In the genomic region with DNA sequence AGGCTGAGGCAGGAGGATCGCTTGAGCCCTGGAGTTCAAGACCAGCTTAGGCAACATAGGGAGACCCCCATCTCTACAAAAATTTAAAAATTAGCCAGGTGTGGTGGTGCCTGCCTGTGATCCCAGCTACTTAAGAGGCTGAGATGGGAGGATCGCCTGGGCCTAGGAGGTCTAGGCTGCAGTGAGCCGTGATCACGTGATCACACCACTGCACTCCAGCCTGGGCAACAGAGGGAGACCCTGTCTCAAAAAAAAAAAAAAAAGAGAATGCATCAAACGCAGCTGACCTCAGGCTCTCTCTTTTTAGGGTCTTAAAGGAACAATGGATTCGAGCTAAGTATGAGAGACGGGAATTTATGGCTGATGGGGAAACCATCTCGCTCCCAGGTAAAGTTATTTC, we compare ENCODE assay signal across 9 cellular contexts. TPM values are rescaled to one million over a fixed set of nuclear protein-coding genes. Genes with fewer than 3 reads are reported as not detected.
A peak's percentile ranks its signal among the peaks of the same experiment; 100 is the strongest.
DNase-seq lines count a peak whose midpoint lies in the region; ATAC-seq, FAIRE-seq and TF ChIP-seq lines count a peak whose summit lies in the region.
"Not testable (repeated sequence)": the region's sequence is repeated elsewhere in the genome, so short reads cannot be mapped to it uniquely, and the experiment has no call there.
"Had no signal": no experiment of that assay in that cellular context is flagged by ENCODE, and none has a peak within 500 bp of the region (broad histone marks: within the 10 kb centered on the region; RNA-seq: fewer than 3 reads in every experiment).

No MANE protein-coding gene starts in this region.

- not testable (repeated sequence) for TF ChIP-seq CTCF in K562 (IDR thresholded peaks at IDR 0.05 in 2 of 3, conservative IDR thresholded peaks at IDR 0.05 in 1 of 3; ENCODE audit: insufficient read depth in 2 of 3, low read depth in 1 of 3, low read length in 3 of 3); chondrocyte (IDR thresholded peaks at IDR 0.05); HepG2 (CRISPR knock-in tag; IDR thresholded peaks at IDR 0.05); neural crest cell (conservative IDR thresholded peaks at IDR 0.05)

- peaks cover 18 to 29% of the 10 kb centered on the region in 2 experiments; a peak in 3 of 5 replicates for H3K27me3 ChIP-seq in K562 (ENCODE audit: control insufficient read depth in 2 of 2, insufficient read depth in 2 of 2, low read length in 2 of 2)
- not testable (repeated sequence) for H3K27me3 ChIP-seq in HepG2 (ENCODE audit: control insufficient read depth in 1 of 2, insufficient read depth in 2 of 2, low read length in 2 of 2)

- not testable (repeated sequence) for TF ChIP-seq EP300 in K562 (IDR thresholded peaks at IDR 0.05; ENCODE audit: low read length); HepG2 (IDR thresholded peaks at IDR 0.05; ENCODE audit: low read depth in 2 of 2, low read length in 2 of 2); HepG2 (CRISPR knock-in tag; IDR thresholded peaks at IDR 0.05; ENCODE audit: borderline replicate concordance)

- not testable (repeated sequence) for DNase-seq in K562 (ENCODE audit: extremely low read depth in 1 of 4, low spot score in 3 of 4); HepG2 (ENCODE audit: low spot score); neural crest cell (ENCODE audit: low read depth, low spot score)
- DNase-seq in chondrocyte (ENCODE audit: low spot score) (peak; percentile 5), posterior vena cava (ENCODE audit: low spot score) (peak; percentile 37)

- CTCF ChIA-PET in K562 (lab: Yijun Ruan, JAX; ENCODE audit: low intra/inter-chr PET ratio); HepG2 (lab: Yijun Ruan, JAX; ENCODE audit: low intra/inter-chr PET ratio, low total read pairs): not testable (repeated sequence)

- H3K4me2 ChIP-seq in K562 (ENCODE audit: insufficient read depth, low read length); HepG2 (ENCODE audit: low read depth, low read length): not testable (repeated sequence)

- not testable (repeated sequence) for ATAC-seq in K562, HepG2

- H4K20me1 ChIP-seq in K562 (replicated peaks; ENCODE audit: control insufficient read depth, insufficient read depth, low read length); HepG2 (ENCODE audit: insufficient read depth, low read length): not testable (repeated sequence)

- TF ChIP-seq RAD21 in K562 (CRISPR knock-in tag; conservative IDR thresholded peaks at IDR 0.05 in 1 of 2, IDR thresholded peaks at IDR 0.05 in 1 of 2); HepG2 (CRISPR knock-in tag; IDR thresholded peaks at IDR 0.05): not testable (repeated sequence)

- H3K36me3 Mint-ChIP-seq in chondrocyte (ENCODE audit: low read depth); neural crest cell (ENCODE audit: low read depth): not testable (repeated sequence)

- H3K4me3 Mint-ChIP-seq in chondrocyte (ENCODE audit: unreplicated experiment); neural crest cell: not testable (repeated sequence)

- H3K9me3 Mint-ChIP-seq in chondrocyte (ENCODE audit: low read depth); neural crest cell: not testable (repeated sequence)

- not testable (repeated sequence) for H3K27ac Mint-ChIP-seq in chondrocyte (ENCODE audit: unreplicated experiment)
- H3K27ac Mint-ChIP-seq in neural crest cell (ENCODE audit: unreplicated experiment), result peak overlapping the region; percentile 57

- H3K9ac ChIP-seq in K562 (ENCODE audit: insufficient read depth in 1 of 2, low read depth in 2 of 2, low read length in 2 of 2); HepG2 (ENCODE audit: insufficient read depth, low read depth, low read length): not testable (repeated sequence)

- H2AFZ ChIP-seq in K562 (ENCODE audit: low read depth, low read length); HepG2 (ENCODE audit: low read length): not testable (repeated sequence)

- H3K4me3 ChIP-seq in K562; HepG2 (replicated peaks in 1 of 3; ENCODE audit: insufficient read depth in 1 of 3, low read depth in 2 of 3, low read length in 3 of 3): not testable (repeated sequence)

- H3K27me3 Mint-ChIP-seq in chondrocyte (ENCODE audit: low read depth), result not testable (repeated sequence)
- peaks cover 14% of the 10 kb centered on the region for H3K27me3 Mint-ChIP-seq in neural crest cell (ENCODE audit: low read depth)

- POLR2A ChIA-PET in K562 (lab: Yijun Ruan, JAX); HepG2 (lab: Yijun Ruan, JAX): not testable (repeated sequence)

- H3K9me3 ChIP-seq in K562 (replicated peaks; ENCODE audit: control insufficient read depth, insufficient read depth, low read depth, low read length); HepG2 (ENCODE audit: low read length): not testable (repeated sequence)

- not testable (repeated sequence) for H3K9me1 ChIP-seq in K562 (ENCODE audit: control insufficient read depth, insufficient read depth, low read length)

- 2% methylated on average over 5 of the region's 8 CpGs for WGBS in K562 (ENCODE audit: insufficient coverage, low coverage, missing lambda C conversion rate)
- 78% methylated on average over 8 of the region's 8 CpGs for WGBS in HepG2 (ENCODE audit: low lambda C conversion rate)

- intact Hi-C loops in K562 (cut with micrococcal nuclease); HepG2 (cut with micrococcal nuclease; ENCODE audit: unreplicated experiment); posterior vena cava (cut with DNase I): not testable (repeated sequence)

- not testable (repeated sequence) for H3K27ac ChIP-seq in K562 (ENCODE audit: extremely low read depth, low read depth, low read length); HepG2 (ENCODE audit: extremely low read length, insufficient read depth, low read length)

- not testable (repeated sequence) for TF ChIP-seq POLR2A in K562 (conservative IDR thresholded peaks at IDR 0.05); HepG2 (IDR thresholded peaks at IDR 0.05; ENCODE audit: insufficient read depth in 1 of 2, low read depth in 2 of 2, low read length in 2 of 2)

- H3K4me1 ChIP-seq in K562 (replicated peaks in 1 of 2; ENCODE audit: control insufficient read depth in 2 of 2, insufficient read depth in 2 of 2, low read length in 2 of 2), result not testable (repeated sequence)
- H3K4me1 ChIP-seq in HepG2 (ENCODE audit: insufficient read depth, low read length), result peaks cover 13% of the 10 kb centered on the region

- H3K4me1 Mint-ChIP-seq in chondrocyte (ENCODE audit: low read depth); neural crest cell: not testable (repeated sequence)

- BruUV-seq in K562 (replicated peaks; lab: Mats Ljungman, UMichigan); HepG2 (replicated peaks; lab: Mats Ljungman, UMichigan): not testable (repeated sequence)

- not testable (repeated sequence) for H3K36me3 ChIP-seq in K562 (ENCODE audit: control insufficient read depth, insufficient read depth, low read length); HepG2 (replicated peaks in 1 of 2; ENCODE audit: control insufficient read depth in 1 of 2, insufficient read depth in 2 of 2, low read length in 2 of 2)

- in situ Hi-C loops in K562 (cut with MboI); HepG2 (cut with HindIII; ENCODE audit: extremely low pct_ligation_motif_present, low pct_unique_long_range_greater_than_20kb): not testable (repeated sequence)

- H3K79me2 ChIP-seq in K562 (ENCODE audit: control insufficient read depth, insufficient read depth, low read length); HepG2 (ENCODE audit: insufficient read depth, low read length): not testable (repeated sequence)

- FAIRE-seq in K562 (lab: Jason Lieb, UNC); HepG2 (lab: Jason Lieb, UNC): not testable (repeated sequence)

RNA-seq across cellular contexts. Expression of gene ADAP2, which starts 9.8 kb away (rescaled TPM):
- not detected in 2 replicates for total RNA-seq in K562 (2011; cell fraction: chromatin; rRNA removed; ENCODE audit: low replicate concordance)
- total RNA-seq in K562 (2011; cell fraction: nucleolus; rRNA removed), result 1.5 TPM in 1 of 2 replicates, not detected in the other
- total RNA-seq in K562 (2011; cell fraction: nucleoplasm; rRNA removed), result 4.4 TPM in 1 of 2 replicates, not detected in the other
- total RNA-seq in K562 (2014; rRNA removed) (0.73 TPM in 1 of 2 replicates, not detected in the other), K562 (2014; rRNA removed; fragmentation: Illumina TruSeq; extraction: Trizol) (0.25 TPM in 1 of 2 replicates, not detected in the other), K562 (2015; rRNA removed; fragmentation: Illumina TruSeq; extraction: Trizol) (not detected in 2 replicates), K562 (2021) (0.20 and 0.58 TPM in 2 replicates), chondrocyte (0.32 to 1.3 TPM (median 0.64 TPM) in 3 replicates), HepG2 (2016; rRNA removed; fragmentation: Illumina TruSeq; extraction: Trizol) (0.51 and 0.73 TPM in 2 replicates), neural crest cell (1.7 and 2.2 TPM in 2 replicates), posterior vena cava (10 to 100 TPM; 18.8 to 28.1 TPM)
- polyA plus RNA-seq in K562 (2011; rRNA removed) (0.06 TPM in 1 of 2 replicates, not detected in the other), K562 (2014; fragmentation: Illumina TruSeq; extraction: Trizol) (not detected in 2 replicates), K562 (2014; fragmentation: Nextera tagmentation; extraction: Ambion mirVana) (not detected), K562 (2014; rRNA removed) (not detected in 2 replicates), HepG2 (2011; rRNA removed) (0.39 and 0.70 TPM in 2 replicates)
- 0.04 TPM in 1 of 2 replicates, not detected in the other for polyA plus RNA-seq in K562 (2011; cell fraction: cytosol; rRNA removed)
- 0.64 TPM in 1 of 2 replicates, not detected in the other for polyA plus RNA-seq in K562 (2011; cell fraction: nucleus; rRNA removed)
- 0.05 TPM in 1 of 2 replicates, not detected in the other for polyA plus RNA-seq in K562 (2012)
- polyA minus RNA-seq in K562 (2011; rRNA and poly(A)+ RNA removed), result 0.07 TPM in 1 of 2 replicates, not detected in the other
- not detected in 2 replicates for polyA minus RNA-seq in K562 (2011; cell fraction: cytosol; rRNA and poly(A)+ RNA removed)
- polyA minus RNA-seq in K562 (2011; cell fraction: nucleus; rRNA and poly(A)+ RNA removed), result 0.94 TPM in 1 of 2 replicates, not detected in the other
- total RNA-seq in HepG2 (2016; cell fraction: cytosol; rRNA removed; fragmentation: Illumina TruSeq; extraction: Trizol; ENCODE audit: low read depth), result 1.2 and 2.3 TPM in 2 replicates
- 0.52 and 0.56 TPM in 2 replicates for total RNA-seq in HepG2 (2016; cell fraction: insoluble cytoplasmic fraction; rRNA removed; fragmentation: Illumina TruSeq; extraction: Trizol)
- 1.8 and 2.1 TPM in 2 replicates for total RNA-seq in HepG2 (2016; cell fraction: membrane; rRNA removed; fragmentation: Illumina TruSeq; extraction: Trizol)
- 0.28 and 0.34 TPM in 2 replicates for total RNA-seq in HepG2 (2016; cell fraction: nucleus; rRNA removed; fragmentation: Illumina TruSeq; extraction: Trizol)
- 0.67 and 0.79 TPM in 2 replicates for polyA plus RNA-seq in HepG2 (2011; cell fraction: cytosol; rRNA removed)
- polyA plus RNA-seq in HepG2 (2011; cell fraction: nucleus; rRNA removed), result 0.45 and 0.74 TPM in 2 replicates
- 0.40 and 1.1 TPM in 2 replicates for polyA plus RNA-seq in HepG2 (2012)
- 0.47 and 0.58 TPM in 2 replicates for polyA plus RNA-seq in HepG2 (2016; cell fraction: cytosol; fragmentation: Illumina TruSeq; extraction: Trizol; ENCODE audit: low read depth)
- polyA plus RNA-seq in HepG2 (2016; cell fraction: insoluble cytoplasmic fraction; fragmentation: Illumina TruSeq; extraction: Trizol; ENCODE audit: low read depth), result 0.70 and 0.76 TPM in 2 replicates
- polyA plus RNA-seq in HepG2 (2016; cell fraction: membrane; fragmentation: Illumina TruSeq; extraction: Trizol; ENCODE audit: low read depth), result 1.3 and 1.4 TPM in 2 replicates
- polyA plus RNA-seq in HepG2 (2016; cell fraction: nucleus; fragmentation: Illumina TruSeq; extraction: Trizol; ENCODE audit: insufficient read depth, low read depth), result 0.20 and 2.6 TPM in 2 replicates
- 0.84 and 1.4 TPM in 2 replicates for polyA minus RNA-seq in HepG2 (2011; rRNA and poly(A)+ RNA removed; ENCODE audit: low replicate concordance)
- polyA minus RNA-seq in HepG2 (2011; cell fraction: cytosol; rRNA and poly(A)+ RNA removed), result 0.53 and 1.4 TPM in 2 replicates
- 0.87 and 1.2 TPM in 2 replicates for polyA minus RNA-seq in HepG2 (2011; cell fraction: nucleus; rRNA and poly(A)+ RNA removed)
- total RNA-seq: A673 had no signal
- polyA plus RNA-seq: CD4-positive, alpha-beta memory T cell; CD4-positive, CD25-positive, alpha-beta regulatory T cell; CD8-positive, alpha-beta memory T cell had no signal

RNA-seq across cellular contexts. Expression of gene TEFM, which starts 25.5 kb away (rescaled TPM):
- 20.1 and 32.4 TPM in 2 replicates for total RNA-seq in K562 (2011; cell fraction: chromatin; rRNA removed; ENCODE audit: low replicate concordance)
- total RNA-seq in K562 (2011; cell fraction: nucleolus; rRNA removed), result 9.5 and 11.2 TPM in 2 replicates
- total RNA-seq in K562 (2011; cell fraction: nucleoplasm; rRNA removed), result 18.8 and 40.0 TPM in 2 replicates
- total RNA-seq in K562 (2014; rRNA removed) (12.5 and 17.2 TPM in 2 replicates), K562 (2014; rRNA removed; fragmentation: Illumina TruSeq; extraction: Trizol) (29.7 and 37.7 TPM in 2 replicates), K562 (2015; rRNA removed; fragmentation: Illumina TruSeq; extraction: Trizol) (22.1 and 23.6 TPM in 2 replicates), K562 (2021) (16.1 and 17.1 TPM in 2 replicates), chondrocyte (10.8 to 17.8 TPM (median 10.9 TPM) in 3 replicates), HepG2 (2016; rRNA removed; fragmentation: Illumina TruSeq; extraction: Trizol) (20.0 and 32.3 TPM in 2 replicates), neural crest cell (10.8 and 15.0 TPM in 2 replicates), posterior vena cava (10 to 100 TPM; 15.1 to 15.8 TPM)
- polyA plus RNA-seq in K562 (2011; rRNA removed) (13.3 and 23.3 TPM in 2 replicates), K562 (2014; fragmentation: Illumina TruSeq; extraction: Trizol) (35.7 and 37.1 TPM in 2 replicates), K562 (2014; fragmentation: Nextera tagmentation; extraction: Ambion mirVana) (10 to 100 TPM; 59.2 to 60.3 TPM), K562 (2014; rRNA removed) (21.8 and 22.6 TPM in 2 replicates), HepG2 (2011; rRNA removed) (5.4 and 7.0 TPM in 2 replicates)
- 4.6 and 5.2 TPM in 2 replicates for polyA plus RNA-seq in K562 (2011; cell fraction: cytosol; rRNA removed)
- polyA plus RNA-seq in K562 (2011; cell fraction: nucleus; rRNA removed), result 7.7 and 8.2 TPM in 2 replicates
- 10.8 and 16.8 TPM in 2 replicates for polyA plus RNA-seq in K562 (2012)
- 8.6 and 9.7 TPM in 2 replicates for polyA minus RNA-seq in K562 (2011; rRNA and poly(A)+ RNA removed)
- 3.7 and 5.8 TPM in 2 replicates for polyA minus RNA-seq in K562 (2011; cell fraction: cytosol; rRNA and poly(A)+ RNA removed)
- polyA minus RNA-seq in K562 (2011; cell fraction: nucleus; rRNA and poly(A)+ RNA removed), result 5.0 and 11.0 TPM in 2 replicates
- total RNA-seq in HepG2 (2016; cell fraction: cytosol; rRNA removed; fragmentation: Illumina TruSeq; extraction: Trizol; ENCODE audit: low read depth), result 2.9 and 4.0 TPM in 2 replicates
- total RNA-seq in HepG2 (2016; cell fraction: insoluble cytoplasmic fraction; rRNA removed; fragmentation: Illumina TruSeq; extraction: Trizol), result 23.0 and 31.3 TPM in 2 replicates
- 6.5 and 6.6 TPM in 2 replicates for total RNA-seq in HepG2 (2016; cell fraction: membrane; rRNA removed; fragmentation: Illumina TruSeq; extraction: Trizol)
- total RNA-seq in HepG2 (2016; cell fraction: nucleus; rRNA removed; fragmentation: Illumina TruSeq; extraction: Trizol), result 18.5 and 18.7 TPM in 2 replicates
- 2.5 and 3.6 TPM in 2 replicates for polyA plus RNA-seq in HepG2 (2011; cell fraction: cytosol; rRNA removed)
- polyA plus RNA-seq in HepG2 (2011; cell fraction: nucleus; rRNA removed), result 2.4 and 2.8 TPM in 2 replicates
- 5.9 and 9.5 TPM in 2 replicates for polyA plus RNA-seq in HepG2 (2012)
- 2.5 and 3.0 TPM in 2 replicates for polyA plus RNA-seq in HepG2 (2016; cell fraction: cytosol; fragmentation: Illumina TruSeq; extraction: Trizol; ENCODE audit: low read depth)
- 23.1 and 24.8 TPM in 2 replicates for polyA plus RNA-seq in HepG2 (2016; cell fraction: insoluble cytoplasmic fraction; fragmentation: Illumina TruSeq; extraction: Trizol; ENCODE audit: low read depth)
- 4.7 TPM in 2 replicates for polyA plus RNA-seq in HepG2 (2016; cell fraction: membrane; fragmentation: Illumina TruSeq; extraction: Trizol; ENCODE audit: low read depth)
- polyA plus RNA-seq in HepG2 (2016; cell fraction: nucleus; fragmentation: Illumina TruSeq; extraction: Trizol; ENCODE audit: insufficient read depth, low read depth), result 13.4 and 19.7 TPM in 2 replicates
- 1.7 and 6.7 TPM in 2 replicates for polyA minus RNA-seq in HepG2 (2011; rRNA and poly(A)+ RNA removed; ENCODE audit: low replicate concordance)
- 3.9 and 5.2 TPM in 2 replicates for polyA minus RNA-seq in HepG2 (2011; cell fraction: cytosol; rRNA and poly(A)+ RNA removed)
- polyA minus RNA-seq in HepG2 (2011; cell fraction: nucleus; rRNA and poly(A)+ RNA removed), result 20.5 and 22.0 TPM in 2 replicates

RNA-seq across cellular contexts. Expression of gene RNF135, which starts 39.3 kb away (rescaled TPM):
- total RNA-seq in K562 (2011; cell fraction: chromatin; rRNA removed; ENCODE audit: low replicate concordance), result not detected in 2 replicates
- not detected in 2 replicates for total RNA-seq in K562 (2011; cell fraction: nucleolus; rRNA removed)
- not detected in 2 replicates for total RNA-seq in K562 (2011; cell fraction: nucleoplasm; rRNA removed)
- not detected in 2 replicates for total RNA-seq in K562 (2014; rRNA removed)
- total RNA-seq in K562 (2014; rRNA removed; fragmentation: Illumina TruSeq; extraction: Trizol), result not detected in 2 replicates
- not detected in 2 replicates for total RNA-seq in K562 (2015; rRNA removed; fragmentation: Illumina TruSeq; extraction: Trizol)
- total RNA-seq in K562 (2021), result 0.09 TPM in 1 of 2 replicates, not detected in the other
- polyA plus RNA-seq in K562 (2011; rRNA removed), result 0.08 TPM in 1 of 2 replicates, not detected in the other
- not detected in 2 replicates for polyA plus RNA-seq in K562 (2011; cell fraction: cytosol; rRNA removed)
- polyA plus RNA-seq in K562 (2011; cell fraction: nucleus; rRNA removed), result not detected in 2 replicates
- 0.08 TPM in 1 of 2 replicates, not detected in the other for polyA plus RNA-seq in K562 (2012)
- polyA plus RNA-seq in K562 (2014; fragmentation: Illumina TruSeq; extraction: Trizol), result not detected in 2 replicates
- not detected for polyA plus RNA-seq in K562 (2014; fragmentation: Nextera tagmentation; extraction: Ambion mirVana)
- not detected in 2 replicates for polyA plus RNA-seq in K562 (2014; rRNA removed)
- not detected in 2 replicates for polyA minus RNA-seq in K562 (2011; rRNA and poly(A)+ RNA removed)
- polyA minus RNA-seq in K562 (2011; cell fraction: cytosol; rRNA and poly(A)+ RNA removed), result not detected in 2 replicates
- polyA minus RNA-seq in K562 (2011; cell fraction: nucleus; rRNA and poly(A)+ RNA removed), result not detected in 2 replicates
- 14.7 to 15.7 TPM (median 15.0 TPM) in 3 replicates for total RNA-seq in chondrocyte
- not detected in 2 replicates for total RNA-seq in HepG2 (2016; rRNA removed; fragmentation: Illumina TruSeq; extraction: Trizol)
- not detected in 2 replicates for total RNA-seq in HepG2 (2016; cell fraction: cytosol; rRNA removed; fragmentation: Illumina TruSeq; extraction: Trizol; ENCODE audit: low read depth)
- total RNA-seq in HepG2 (2016; cell fraction: insoluble cytoplasmic fraction; rRNA removed; fragmentation: Illumina TruSeq; extraction: Trizol), result not detected in 2 replicates
- not detected in 2 replicates for total RNA-seq in HepG2 (2016; cell fraction: membrane; rRNA removed; fragmentation: Illumina TruSeq; extraction: Trizol)
- total RNA-seq in HepG2 (2016; cell fraction: nucleus; rRNA removed; fragmentation: Illumina TruSeq; extraction: Trizol), result not detected in 2 replicates
- not detected in 2 replicates for polyA plus RNA-seq in HepG2 (2011; rRNA removed)
- not detected in 2 replicates for polyA plus RNA-seq in HepG2 (2011; cell fraction: cytosol; rRNA removed)
- polyA plus RNA-seq in HepG2 (2011; cell fraction: nucleus; rRNA removed), result not detected in 2 replicates
- polyA plus RNA-seq in HepG2 (2012), result not detected in 2 replicates
- polyA plus RNA-seq in HepG2 (2016; cell fraction: cytosol; fragmentation: Illumina TruSeq; extraction: Trizol; ENCODE audit: low read depth), result not detected in 2 replicates
- not detected in 2 replicates for polyA plus RNA-seq in HepG2 (2016; cell fraction: insoluble cytoplasmic fraction; fragmentation: Illumina TruSeq; extraction: Trizol; ENCODE audit: low read depth)
- not detected in 2 replicates for polyA plus RNA-seq in HepG2 (2016; cell fraction: membrane; fragmentation: Illumina TruSeq; extraction: Trizol; ENCODE audit: low read depth)
- not detected in 2 replicates for polyA plus RNA-seq in HepG2 (2016; cell fraction: nucleus; fragmentation: Illumina TruSeq; extraction: Trizol; ENCODE audit: insufficient read depth, low read depth)
- 6.9 TPM in 1 of 2 replicates, not detected in the other for polyA minus RNA-seq in HepG2 (2011; rRNA and poly(A)+ RNA removed; ENCODE audit: low replicate concordance)
- 0.53 TPM in 1 of 2 replicates, not detected in the other for polyA minus RNA-seq in HepG2 (2011; cell fraction: cytosol; rRNA and poly(A)+ RNA removed)
- not detected in 2 replicates for polyA minus RNA-seq in HepG2 (2011; cell fraction: nucleus; rRNA and poly(A)+ RNA removed)
- 5.9 and 6.4 TPM in 2 replicates for total RNA-seq in neural crest cell
- total RNA-seq in posterior vena cava, result 10 to 100 TPM; 16.7 to 23.6 TPM
